8 cellular contexts compared by ENCODE assay signal in genomic region chr1:209875510-209875909, GRCh38. TPM values are rescaled to one million over a fixed set of nuclear protein-coding genes. Genes with fewer than 3 reads are reported as not detected.
DNase-seq lines count a peak whose midpoint lies in the region; ATAC-seq and TF ChIP-seq lines count a peak whose summit lies in the region.

No MANE protein-coding gene starts in this region.

- no peaks in the 10 kb centered on the region for H3K4me1 ChIP-seq in prostate gland (replicated peaks)

- H3K4me1 Mint-ChIP-seq in T-helper 2 cell treated with Interferon-gamma antibody and Interleukin-4, amounts not matched to agents 5 μg/mL and 100 μg/mL, for 36 hours (ENCODE audit: low read depth), result no peaks in the 10 kb centered on the region

- H3K9me3 Mint-ChIP-seq in T-helper 2 cell treated with Interferon-gamma antibody and Interleukin-4, amounts not matched to agents 5 μg/mL and 100 μg/mL, for 36 hours, result no peaks in the 10 kb centered on the region

- 48% methylated on average over 7 of the region's 7 CpGs for WGBS in prostate gland

- H3K27me3 ChIP-seq in prostate gland (replicated peaks; ENCODE audit: insufficient read depth), result no peaks in the 10 kb centered on the region

- H3K36me3 ChIP-seq in prostate gland, result no peaks in the 10 kb centered on the region

- peak; percentile 57 for TF ChIP-seq CTCF in LNCaP clone FGC (IDR thresholded peaks at IDR 0.05; ENCODE audit: control insufficient read depth, extremely low read depth, insufficient read depth)
- TF ChIP-seq CTCF in prostate gland (IDR thresholded peaks at IDR 0.05), result no peak

- H3K27ac Mint-ChIP-seq in T-helper 2 cell treated with Interferon-gamma antibody and Interleukin-4, amounts not matched to agents 5 μg/mL and 100 μg/mL, for 36 hours, result no peak overlapping the region

- no peak for TF ChIP-seq POLR2A in prostate gland (IDR thresholded peaks at IDR 0.05)

- no peaks in the 10 kb centered on the region for H3K9me3 ChIP-seq in prostate gland

- peaks cover 34% of the 10 kb centered on the region for H3K27me3 Mint-ChIP-seq in T-helper 2 cell treated with Interferon-gamma antibody and Interleukin-4, amounts not matched to agents 5 μg/mL and 100 μg/mL, for 36 hours (ENCODE audit: low read depth)

- H3K4me3 ChIP-seq in LNCaP clone FGC (ENCODE audit: low read depth, low read length) (no peak overlapping the region), prostate gland (no peak overlapping the region)

- no peak overlapping the region for H3K27ac ChIP-seq in prostate gland

- DNase-seq in AG08396 (ENCODE audit: low spot score) (peak; percentile 59), LNCaP clone FGC (ENCODE audit: low read depth) (no peak), iris pigment epithelial cell (ENCODE audit: low read depth) (peak; percentile 71), prostate gland (ENCODE audit: low spot score) (no peak)
- DNase-seq in T-helper 2 cell treated with Interferon-gamma antibody and Interleukin-4, amounts not matched to agents 5 μg/mL and 100 μg/mL, for 36 hours (ENCODE audit: low spot score), result no peak
- no peak for DNase-seq in activated CD4-positive, alpha-beta T cell treated with anti-CD3 and anti-CD28 coated beads for 1 hour

- intact Hi-C loops in prostate gland (cut with DNase I), result no loop called here

- ATAC-seq in SK-N-SH treated with all-trans-retinoic acid at 6 μM for 48 hours (peak; percentile 89), HG03196 (IDR thresholded peaks at IDR 0.05; ENCODE audit: unreplicated experiment) (no peak)

- H3K4me3 Mint-ChIP-seq in T-helper 2 cell treated with Interferon-gamma antibody and Interleukin-4, amounts not matched to agents 5 μg/mL and 100 μg/mL, for 36 hours, result no peak overlapping the region

- no peaks in the 10 kb centered on the region for H3K36me3 Mint-ChIP-seq in T-helper 2 cell treated with Interferon-gamma antibody and Interleukin-4, amounts not matched to agents 5 μg/mL and 100 μg/mL, for 36 hours (ENCODE audit: low read depth)

TF ChIP-seq in SK-N-SH treated with all-trans-retinoic acid at 6 μM for 48 hours, 23 proteins besides CTCF, POLR2A, EP300 and RAD21:
- no peak for TF ChIP-seq ZC3H10 (CRISPR knock-in tag; IDR thresholded peaks at IDR 0.05)
- TF ChIP-seq OSR1 (CRISPR knock-in tag; IDR thresholded peaks at IDR 0.05), result 0 out of 2 replicates have a peak, but pooled peaks have one; percentile 72

RNA-seq across cellular contexts. Expression of gene UTP25, which starts 47.7 kb away (rescaled TPM):
- 1 to 10 TPM; 6.0 to 8.1 TPM for total RNA-seq in prostate gland

Comparison
In these comparisons a context has a peak if more than half of its experiments do, and no peak if none do; other contexts are left out.
1. DNase-seq: peak in AG08396 (single experiment) and iris pigment epithelial cell (single experiment); none in LNCaP clone FGC (single experiment), prostate gland (single experiment), T-helper 2 cell treated with Interferon-gamma antibody and Interleukin-4, amounts not matched to agents 5 μg/mL and 100 μg/mL, for 36 hours (single experiment) and activated CD4-positive, alpha-beta T cell treated with anti-CD3 and anti-CD28 coated beads for 1 hour (single experiment).